ENCODE assay signal across 27 cellular contexts in genomic region chr11:90242894-90243416, GRCh38.
"Had no signal": no experiment of that assay in that cellular context is flagged by ENCODE, and none has a peak within 500 bp of the region (broad histone marks: within the 10 kb centered on the region; RNA-seq: fewer than 3 reads in every experiment).

No MANE protein-coding gene starts in this region.

- H3K9me3 ChIP-seq: colonic mucosa, esophagus squamous epithelium, gastroesophageal sphincter, heart left ventricle, pancreas, psoas muscle, right atrium auricular region, thoracic aorta, upper lobe of left lung had no signal

- H3K9me3 Mint-ChIP-seq: activated B cell treated with CpG ODN at 0.5 μM for 24 hours; activated naive CD4-positive, alpha-beta T cell treated with anti-CD3 and anti-CD28 coated beads, Interleukin-2, amount 10 ng/mL, durations not matched to agents 7 days and 5 days; effector memory CD8-positive, alpha-beta T cell; mesothelial cell of epicardium; natural killer cell; T-helper 1 cell treated with Interleukin-12 subunit alpha and Interleukin-12 subunit beta and Interleukin-4 antibody, amounts not matched to agents 30 μg/mL and 1 μg/mL, for 36 hours had no signal

- H3K27ac ChIP-seq: colonic mucosa, dorsolateral prefrontal cortex, esophagus squamous epithelium, gastroesophageal sphincter, heart left ventricle, pancreas, psoas muscle, right atrium auricular region, thoracic aorta, upper lobe of left lung had no signal

- DNase-seq: activated B cell treated with CpG ODN at 0.5 μM for 24 hours; activated CD4-positive, alpha-beta T cell treated with anti-CD3 and anti-CD28 coated beads for 36 hours; activated CD4-positive, alpha-beta T cell treated with anti-CD3 and anti-CD28 coated beads, Interleukin-2, amount 50 U/mL, for 4 hours; activated CD8-positive, alpha-beta memory T cell treated with anti-CD3 and anti-CD28 coated beads, Interleukin-2, amount 50 U/mL, for 48 hours; activated effector memory CD4-positive, alpha-beta T cell treated with Interleukin-2 at 50 U/mL for 16 hours; activated naive CD4-positive, alpha-beta T cell treated with anti-CD3 and anti-CD28 coated beads, Interleukin-2, amount 10 ng/mL, durations not matched to agents 7 days and 5 days; activated T-cell treated with anti-CD3 and anti-CD28 coated beads, Interleukin-2, amount 50 U/mL, for 48 hours; amygdala; colonic mucosa; dorsolateral prefrontal cortex; effector memory CD8-positive, alpha-beta T cell; esophagus squamous epithelium; heart left ventricle; kidney; natural killer cell; pancreas; psoas muscle; stimulated activated CD4-positive, alpha-beta T cell treated with anti-CD3 and anti-CD28 coated beads, Interleukin-4, amount 100 ng/mL, for 24 hours; stimulated activated naive CD4-positive, alpha-beta T cell treated with Interleukin-2 at 50 U/mL for 16 hours; T1000; upper lobe of left lung had no signal

- H3K36me3 Mint-ChIP-seq: activated naive CD4-positive, alpha-beta T cell treated with anti-CD3 and anti-CD28 coated beads, Interleukin-2, amount 10 ng/mL, durations not matched to agents 7 days and 5 days; mesothelial cell of epicardium; natural killer cell had no signal

- H3K4me1 ChIP-seq: colonic mucosa, esophagus squamous epithelium, gastroesophageal sphincter, heart left ventricle, pancreas, psoas muscle, right atrium auricular region, upper lobe of left lung had no signal

- H3K4me1 Mint-ChIP-seq: activated B cell treated with CpG ODN at 0.5 μM for 24 hours; activated naive CD4-positive, alpha-beta T cell treated with anti-CD3 and anti-CD28 coated beads, Interleukin-2, amount 10 ng/mL, durations not matched to agents 7 days and 5 days; mesothelial cell of epicardium; natural killer cell had no signal

- H3K27me3 ChIP-seq: colonic mucosa, dorsolateral prefrontal cortex, gastroesophageal sphincter, heart left ventricle, right atrium auricular region, upper lobe of left lung had no signal

- H3K4me3 ChIP-seq: colonic mucosa, dorsolateral prefrontal cortex, esophagus squamous epithelium, gastroesophageal sphincter, heart left ventricle, lung, pancreas, psoas muscle, right atrium auricular region, thoracic aorta, upper lobe of left lung had no signal

- H3K4me3 Mint-ChIP-seq: activated B cell treated with CpG ODN at 0.5 μM for 24 hours; activated CD4-positive, alpha-beta T cell treated with anti-CD3 and anti-CD28 coated beads for 36 hours; activated naive CD4-positive, alpha-beta T cell treated with anti-CD3 and anti-CD28 coated beads, Interleukin-2, amount 10 ng/mL, durations not matched to agents 7 days and 5 days; effector memory CD8-positive, alpha-beta T cell; mesothelial cell of epicardium; natural killer cell; T-helper 1 cell treated with Interleukin-12 subunit alpha and Interleukin-12 subunit beta and Interleukin-4 antibody, amounts not matched to agents 30 μg/mL and 1 μg/mL, for 36 hours had no signal

- H3K36me3 ChIP-seq: colonic mucosa, esophagus squamous epithelium, gastroesophageal sphincter, heart left ventricle, pancreas, right atrium auricular region, thoracic aorta, upper lobe of left lung had no signal

- H3K27ac Mint-ChIP-seq: activated B cell treated with CpG ODN at 0.5 μM for 24 hours; activated CD4-positive, alpha-beta T cell treated with anti-CD3 and anti-CD28 coated beads for 36 hours; activated naive CD4-positive, alpha-beta T cell treated with anti-CD3 and anti-CD28 coated beads, Interleukin-2, amount 10 ng/mL, durations not matched to agents 7 days and 5 days; effector memory CD8-positive, alpha-beta T cell; mesothelial cell of epicardium; natural killer cell; T-helper 1 cell treated with Interleukin-12 subunit alpha and Interleukin-12 subunit beta and Interleukin-4 antibody, amounts not matched to agents 30 μg/mL and 1 μg/mL, for 36 hours had no signal

- ATAC-seq: activated CD4-positive, alpha-beta T cell treated with anti-CD3 and anti-CD28 coated beads for 36 hours; effector memory CD8-positive, alpha-beta T cell; gastroesophageal sphincter; heart left ventricle; natural killer cell; pancreas; psoas muscle had no signal
